In genomic region chr22:49723478-49724029, GRCh38 we compare ENCODE assay signal across 1 cellular context.
TF ChIP-seq lines count a peak whose summit lies in the region.

No MANE protein-coding gene starts in this region.

TF ChIP-seq in GM12878, 131 proteins besides CTCF, POLR2A, EP300 and RAD21 (continued from another document):
- TF ChIP-seq ZBTB11 (CRISPR knock-in tag; IDR thresholded peaks at IDR 0.05), result no peak
- TF ChIP-seq NFYA (IDR thresholded peaks at IDR 0.05; ENCODE audit: borderline replicate concordance, low read depth, low read length), result no peak
- no peak for TF ChIP-seq BRCA1 (IDR thresholded peaks at IDR 0.05; ENCODE audit: low read depth, low read length)
- TF ChIP-seq BACH1 (IDR thresholded peaks at IDR 0.05; ENCODE audit: borderline replicate concordance), result no peak
- no peak for TF ChIP-seq BCLAF1 (IDR thresholded peaks at IDR 0.05)
- TF ChIP-seq PAX8 (IDR thresholded peaks at IDR 0.05), result no peak
- no peak for TF ChIP-seq RAD51 (IDR thresholded peaks at IDR 0.05)
- no peak for TF ChIP-seq SMAD1 (IDR thresholded peaks at IDR 0.05; ENCODE audit: low read depth, partially characterized antibody)
- no peak for TF ChIP-seq YBX1 (IDR thresholded peaks at IDR 0.05)
- TF ChIP-seq SKIL (IDR thresholded peaks at IDR 0.05; ENCODE audit: low read depth, poor library complexity, severe bottlenecking), result no peak
- no peak for TF ChIP-seq PKNOX1 (IDR thresholded peaks at IDR 0.05)
- no peak for TF ChIP-seq ZNF687 (IDR thresholded peaks at IDR 0.05)
TF ChIP-seq in GM12878: peak in this region for 0.
